In the genomic region with DNA sequence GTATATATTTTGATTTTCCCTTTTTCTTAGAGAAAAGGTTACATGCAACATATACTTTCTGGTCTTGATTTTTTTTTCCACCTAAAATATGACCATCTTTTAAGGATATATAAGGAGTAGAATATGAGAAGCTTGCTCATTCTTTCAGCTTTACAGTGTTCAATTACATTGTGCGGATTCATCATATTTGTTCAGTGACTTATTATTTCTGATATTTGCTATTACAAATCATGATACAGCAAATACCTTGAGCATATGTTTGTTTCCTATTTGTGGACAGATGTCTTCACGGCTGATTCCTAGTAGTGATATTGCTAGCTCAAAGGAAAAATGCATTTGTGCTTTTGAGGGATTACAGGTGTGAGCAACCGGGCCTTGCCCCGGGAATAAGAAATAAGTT, we compare ENCODE assay signal across 22 cellular contexts.
"Had no signal": no experiment of that assay in that cellular context is flagged by ENCODE, and none has a peak within 500 bp of the region (broad histone marks: within the 10 kb centered on the region; RNA-seq: fewer than 3 reads in every experiment).

No MANE protein-coding gene starts in this region.

- H3K4me3 ChIP-seq: MG63, SJSA1, SK-N-MC had no signal

- H3K27me3 ChIP-seq: MG63, SJSA1 had no signal

- H3K36me3 ChIP-seq: MG63, SJSA1 had no signal

- DNase-seq: Karpas-422, KG1, MG63, NCI-H1092, NCI-H1105 treated with DMSO at 0.1 percent for 48 hours, NCI-H1436, NCI-H187, NCI-H2029, NCI-H2081 treated with DMSO at 0.1 percent for 48 hours, NCI-H2171, NCI-H226, NCI-H446, NCI-H510A, NCI-H524 treated with DMSO at 0.1 percent for 48 hours, NCI-H69, NCI-H774, Right ventricle myocardium superior, RPMI8226, SIG-M5 had no signal

- FAIRE-seq: RCC 7860 had no signal

- H3K9me3 ChIP-seq: MG63, SJSA1 had no signal

- H3K27ac ChIP-seq: SJSA1, SK-N-MC had no signal
